ENCODE assay signal across 12 cellular contexts in genomic region chr17:79018045-79018695, GRCh38. TPM values are rescaled to one million over a fixed set of nuclear protein-coding genes. Genes with fewer than 3 reads are reported as not detected.
DNase-seq lines count a peak whose midpoint lies in the region; ATAC-seq and TF ChIP-seq lines count a peak whose summit lies in the region.
"Had no signal": no experiment of that assay in that cellular context is flagged by ENCODE, and none has a peak within 500 bp of the region (broad histone marks: within the 10 kb centered on the region; RNA-seq: fewer than 3 reads in every experiment).

No MANE protein-coding gene starts in this region.

- H3K4me1 Mint-ChIP-seq in endodermal cell = peaks cover 34% of the 10 kb centered on the region
- H3K4me1 Mint-ChIP-seq in activated naive CD4-positive, alpha-beta T cell treated with anti-CD3 and anti-CD28 coated beads for 36 hours (ENCODE audit: low read depth) = no peaks in the 10 kb centered on the region

- no peak overlapping the region for H3K4me3 ChIP-seq in heart right ventricle
- H3K4me3 ChIP-seq in endodermal cell (ENCODE audit: low read length) = no peak overlapping the region
- H3K4me3 ChIP-seq in upper lobe of right lung = no peak overlapping the region

- ATAC-seq in left cardiac atrium = no peak
- no peak for ATAC-seq in heart right ventricle
- peak; percentile 45 for ATAC-seq in upper lobe of right lung

- CTCF ChIA-PET in activated naive CD4-positive, alpha-beta T cell treated with anti-CD3 and anti-CD28 coated beads for 36 hours (lab: Charles Lee) = interaction anchor here (1.1 kb wide), 1 partner anchor 19 kb away, joined by 4 read pairs; no protein-coding TSS in a partner anchor

- H3K9me3 Mint-ChIP-seq in endodermal cell = peaks cover 36% of the 10 kb centered on the region
- H3K9me3 Mint-ChIP-seq in activated naive CD4-positive, alpha-beta T cell treated with anti-CD3 and anti-CD28 coated beads for 36 hours = peaks cover 4% of the 10 kb centered on the region

- H3K36me3 ChIP-seq in heart right ventricle (no peaks in the 10 kb centered on the region), endodermal cell (ENCODE audit: control insufficient read depth, insufficient read depth, low read length) (no peaks in the 10 kb centered on the region), upper lobe of right lung (no peaks in the 10 kb centered on the region)

- H3K27ac Mint-ChIP-seq in endodermal cell = no peak overlapping the region
- H3K27ac Mint-ChIP-seq in activated naive CD4-positive, alpha-beta T cell treated with anti-CD3 and anti-CD28 coated beads for 36 hours = no peak overlapping the region

- H3K36me3 Mint-ChIP-seq in endodermal cell (ENCODE audit: low read depth) = no peaks in the 10 kb centered on the region
- peaks cover 2% of the 10 kb centered on the region for H3K36me3 Mint-ChIP-seq in activated naive CD4-positive, alpha-beta T cell treated with anti-CD3 and anti-CD28 coated beads for 36 hours (ENCODE audit: low read depth)

- H3K9me3 ChIP-seq in heart right ventricle = no peaks in the 10 kb centered on the region
- H3K9me3 ChIP-seq in endodermal cell (ENCODE audit: control insufficient read depth, low read length) = peaks cover 41% of the 10 kb centered on the region
- H3K9me3 ChIP-seq in upper lobe of right lung = no peaks in the 10 kb centered on the region

- no peak overlapping the region for H3K27ac ChIP-seq in heart right ventricle
- H3K27ac ChIP-seq in endodermal cell (ENCODE audit: low read depth, low read length) = no peak overlapping the region
- no peak overlapping the region for H3K27ac ChIP-seq in upper lobe of right lung

- intact Hi-C loops in left cardiac atrium (cut with DNase I) = loop anchor here in 1 of 2 donors (10.0 kb wide), 1 partner anchor 377 kb away; no protein-coding TSS in a partner anchor
- intact Hi-C loops in heart right ventricle (cut with DNase I) = loop anchor here in 3 of 10 donors (5.0 to 10.0 kb wide), 3 partner anchors 59 to 377 kb away; no protein-coding TSS in a partner anchor
- intact Hi-C loops in upper lobe of right lung (cut with DNase I) = no loop called here
- intact Hi-C loops in activated naive CD4-positive, alpha-beta T cell treated with anti-CD3 and anti-CD28 coated beads for 36 hours (cut with micrococcal nuclease) = no loop called here

- H3K4me3 Mint-ChIP-seq in endodermal cell = no peak overlapping the region
- H3K4me3 Mint-ChIP-seq in activated naive CD4-positive, alpha-beta T cell treated with anti-CD3 and anti-CD28 coated beads for 36 hours = no peak overlapping the region

- TF ChIP-seq CTCF in heart right ventricle (IDR thresholded peaks at IDR 0.05) = no peak
- TF ChIP-seq CTCF in endodermal cell (conservative IDR thresholded peaks at IDR 0.05) = no peak
- no peak for TF ChIP-seq CTCF in upper lobe of right lung (IDR thresholded peaks at IDR 0.05)

- H3K4me1 ChIP-seq in heart right ventricle (peaks cover 17 to 39% (median 37%) of the 10 kb centered on the region in 9 donors), endodermal cell (ENCODE audit: control insufficient read depth, insufficient read depth, low read length) (peaks cover 13% of the 10 kb centered on the region), upper lobe of right lung (peaks cover 30% of the 10 kb centered on the region)

- H3K9ac ChIP-seq in endodermal cell (ENCODE audit: extremely low read depth, low read length, poor library complexity, severe bottlenecking) = no peak overlapping the region

- H3K27me3 ChIP-seq in heart right ventricle = peaks cover 0 to 25% (median 0%) of the 10 kb centered on the region in 7 donors
- H3K27me3 ChIP-seq in endodermal cell (ENCODE audit: control insufficient read depth, insufficient read depth, low read length, poor library complexity, severe bottlenecking) = peaks cover 9% of the 10 kb centered on the region
- no peaks in the 10 kb centered on the region for H3K27me3 ChIP-seq in upper lobe of right lung

- peaks cover 33% of the 10 kb centered on the region for H3K27me3 Mint-ChIP-seq in endodermal cell (ENCODE audit: insufficient read depth)
- peaks cover 5% of the 10 kb centered on the region for H3K27me3 Mint-ChIP-seq in activated naive CD4-positive, alpha-beta T cell treated with anti-CD3 and anti-CD28 coated beads for 36 hours (ENCODE audit: low read depth)

- 82 to 84% methylated on average over 5 of the region's 5 CpGs for WGBS in heart right ventricle, 2 donors
- WGBS in endodermal cell (ENCODE audit: insufficient coverage in 1 of 2, insufficient read length in 1 of 2), 2 experiments = 89 to 92% methylated on average over 3 to 5 of the region's 5 CpGs

- peak; percentile 23 for DNase-seq in left cardiac atrium
- DNase-seq in heart right ventricle = no peak
- peak; percentile 7 for DNase-seq in endodermal cell
- DNase-seq in mesenteric fat pad (ENCODE audit: low spot score) = peak; percentile 16
- DNase-seq in upper lobe of right lung = peak; percentile 75
- DNase-seq in activated naive CD4-positive, alpha-beta T cell treated with anti-CD3 and anti-CD28 coated beads for 36 hours = no peak
- no peak for DNase-seq in NCI-H2029 (lab: John Stamatoyannopoulos, UW)
- no peak for DNase-seq in midbrain (lab: John Stamatoyannopoulos, UW)
- DNase-seq: C1 segment of cervical spinal cord, Karpas-422, NCI-H1930, NCI-H524 had no signal

RNA-seq across cellular contexts. Expression of gene C1QTNF1, which starts 5.8 kb away (rescaled TPM):
- total RNA-seq in left cardiac atrium (100 to 1,000 TPM; 377 to 765 TPM), heart right ventricle (100 to 1,000 TPM in 3 of 10 donors, 10 to 100 TPM in 7; 29.3 to 685 (median 62.8) TPM), endodermal cell (10 to 100 TPM; 16.0 to 16.5 TPM), mesenteric fat pad (563 TPM), upper lobe of right lung (28.3 TPM)
- polyA plus RNA-seq in heart right ventricle = 100 to 1,000 TPM; 108 to 224 TPM
- 1.5 TPM for polyA plus RNA-seq in endodermal cell (2013, experiment 1 of 2)
- polyA plus RNA-seq in endodermal cell (2013, experiment 2 of 2) = 1.7 TPM
- total RNA-seq in activated naive CD4-positive, alpha-beta T cell treated with anti-CD3 and anti-CD28 coated beads for 36 hours = under 1 TPM; 0.14 to 0.32 TPM

RNA-seq across cellular contexts. Expression of gene CANT1, which starts 8.6 kb away (rescaled TPM):
- 10 to 100 TPM; 30.5 to 33.3 TPM for total RNA-seq in left cardiac atrium
- total RNA-seq in heart right ventricle = 10 to 100 TPM; 19.9 to 33.4 (median 24.4) TPM
- 10 to 100 TPM in 1 of 2 donors, 1 to 10 TPM in 1; 4.1 to 16.7 TPM for polyA plus RNA-seq in heart right ventricle
- 10 to 100 TPM; 57.5 to 61.8 TPM for total RNA-seq in endodermal cell
- 50.7 TPM for polyA plus RNA-seq in endodermal cell (2013, experiment 1 of 2)
- 48.7 TPM for polyA plus RNA-seq in endodermal cell (2013, experiment 2 of 2)
- total RNA-seq in mesenteric fat pad = 37.9 TPM
- 59.6 TPM for total RNA-seq in upper lobe of right lung
- total RNA-seq in activated naive CD4-positive, alpha-beta T cell treated with anti-CD3 and anti-CD28 coated beads for 36 hours = 10 to 100 TPM; 48.7 to 51.0 TPM

RNA-seq across cellular contexts. Expression of gene LGALS3BP, which starts 38.4 kb away (rescaled TPM):
- total RNA-seq in left cardiac atrium = 100 to 1,000 TPM; 390 to 448 TPM
- 100 to 1,000 TPM; 362 to 852 (median 568) TPM for total RNA-seq in heart right ventricle
- polyA plus RNA-seq in heart right ventricle = 100 to 1,000 TPM; 196 to 268 TPM
- total RNA-seq in endodermal cell = 10 to 100 TPM; 23.3 to 71.4 TPM
- polyA plus RNA-seq in endodermal cell (2013, experiment 1 of 2) = 51.4 TPM
- 47.9 TPM for polyA plus RNA-seq in endodermal cell (2013, experiment 2 of 2)
- total RNA-seq in mesenteric fat pad = 417 TPM
- total RNA-seq in upper lobe of right lung = 405 TPM
- 10 to 100 TPM; 59.9 to 65.4 TPM for total RNA-seq in activated naive CD4-positive, alpha-beta T cell treated with anti-CD3 and anti-CD28 coated beads for 36 hours

RNA-seq across cellular contexts. Expression of gene ENGASE, which starts 56.5 kb away (rescaled TPM):
- total RNA-seq in left cardiac atrium (10 to 100 TPM; 34.5 to 47.5 TPM), heart right ventricle (10 to 100 TPM; 20.1 to 45.5 (median 26.6) TPM), endodermal cell (10 to 100 TPM; 40.8 to 42.0 TPM), mesenteric fat pad (38.8 TPM), upper lobe of right lung (58.2 TPM)
- 10 to 100 TPM in 1 of 2 donors, 1 to 10 TPM in 1; 9.7 to 54.1 TPM for polyA plus RNA-seq in heart right ventricle
- 33.7 TPM for polyA plus RNA-seq in endodermal cell (2013, experiment 1 of 2)
- 27.0 TPM for polyA plus RNA-seq in endodermal cell (2013, experiment 2 of 2)
- total RNA-seq in activated naive CD4-positive, alpha-beta T cell treated with anti-CD3 and anti-CD28 coated beads for 36 hours = 10 to 100 TPM; 49.5 to 51.2 TPM

Comparison
In these comparisons a context has a peak if more than half of its experiments do, and no peak if none do; other contexts are left out.
1. DNase-seq: peak in left cardiac atrium (single experiment), endodermal cell (single experiment), mesenteric fat pad (single experiment) and upper lobe of right lung (single experiment); none in heart right ventricle (0 of 2), activated naive CD4-positive, alpha-beta T cell treated with anti-CD3 and anti-CD28 coated beads for 36 hours (single experiment), NCI-H2029 (single experiment) and midbrain (single experiment).
2. RNA of gene C1QTNF1, which starts 5.8 kb away (total RNA-seq): 377 to 765 TPM in left cardiac atrium, 563 TPM in mesenteric fat pad (single experiment), 29.3 to 685 TPM in heart right ventricle, 28.3 TPM in upper lobe of right lung (single experiment) and 16.0 to 16.5 TPM in endodermal cell; 0.14 to 0.32 TPM in activated naive CD4-positive, alpha-beta T cell treated with anti-CD3 and anti-CD28 coated beads for 36 hours; every median in the first group is over 10 times any median in the second.